8 cellular contexts compared by ENCODE assay signal in genomic region chr1:75785320-75785963, GRCh38. TPM values are rescaled to one million over a fixed set of nuclear protein-coding genes. Genes with fewer than 3 reads are reported as not detected.
DNase-seq lines count a peak whose midpoint lies in the region; ATAC-seq and TF ChIP-seq lines count a peak whose summit lies in the region.

No MANE protein-coding gene starts in this region.

- H3K9ac ChIP-seq in adipocyte (ENCODE audit: low read length): peak overlapping the region; percentile 99

- H3K27ac ChIP-seq in thyroid gland: peak overlapping the region; percentile 46 to 73 (median 53)

- H3K4me3 Mint-ChIP-seq in activated naive CD4-positive, alpha-beta T cell treated with anti-CD3 and anti-CD28 coated beads, Interleukin-2, amount 50 U/mL, for 24 hours: peak overlapping the region; percentile 95

- no peaks in the 10 kb centered on the region for H3K9me3 ChIP-seq in adipocyte (ENCODE audit: control insufficient read depth, low read length)
- H3K9me3 ChIP-seq in thyroid gland: no peaks in the 10 kb centered on the region

- H3K4me3 ChIP-seq in adipocyte (ENCODE audit: low read length): peak overlapping the region; percentile 99
- H3K4me3 ChIP-seq in kidney epithelial cell (ENCODE audit: low read depth, low read length): peak overlapping the region; percentile 68
- peak overlapping the region in 2 of 3 donors; percentile 46 to 77 for H3K4me3 ChIP-seq in thyroid gland (replicated peaks in 1 of 3)

- peak; percentile 19 for ATAC-seq in HG03139 (IDR thresholded peaks at IDR 0.05; ENCODE audit: unreplicated experiment)

- no peak for TF ChIP-seq POLR2A in thyroid gland (IDR thresholded peaks at IDR 0.05)

- H3K36me3 Mint-ChIP-seq in activated naive CD4-positive, alpha-beta T cell treated with anti-CD3 and anti-CD28 coated beads, Interleukin-2, amount 50 U/mL, for 24 hours: peaks cover 32% of the 10 kb centered on the region

- H3K27ac Mint-ChIP-seq in activated naive CD4-positive, alpha-beta T cell treated with anti-CD3 and anti-CD28 coated beads, Interleukin-2, amount 50 U/mL, for 24 hours: peak overlapping the region; percentile 94

- 15 to 16% methylated on average over 8 of the region's 8 CpGs for WGBS in thyroid gland, 2 donors

- DNase-seq in activated naive CD4-positive, alpha-beta T cell (lab: John Stamatoyannopoulos, UW): no peak
- DNase-seq in adipocyte (ENCODE audit: low read depth) (no peak), kidney epithelial cell (ENCODE audit: low read depth) (no peak), thyroid gland (no peak), SHP77 (lab: John Stamatoyannopoulos, UW) (no peak), NCI-H1092 (lab: John Stamatoyannopoulos, UW) (no peak)

- TF ChIP-seq CTCF in kidney epithelial cell (IDR thresholded peaks at IDR 0.05; ENCODE audit: insufficient read depth, low read length, poor library complexity, severe bottlenecking) (no peak), thyroid gland (IDR thresholded peaks at IDR 0.05) (no peak)

- H3K27me3 ChIP-seq in adipocyte (replicated peaks; ENCODE audit: control insufficient read depth, insufficient read depth, low read length) (no peaks in the 10 kb centered on the region), kidney epithelial cell (ENCODE audit: control insufficient read depth, insufficient read depth, low read length) (no peaks in the 10 kb centered on the region), thyroid gland (no peaks in the 10 kb centered on the region)

- intact Hi-C loops in thyroid gland (cut with DNase I): loop anchor here (10.0 kb wide), 1 partner anchor 61 kb away; the partner anchor contains the start of gene ACADM

- H3K4me1 Mint-ChIP-seq in activated naive CD4-positive, alpha-beta T cell treated with anti-CD3 and anti-CD28 coated beads, Interleukin-2, amount 50 U/mL, for 24 hours: peaks cover 27% of the 10 kb centered on the region

- peaks cover 26% of the 10 kb centered on the region for H3K36me3 ChIP-seq in adipocyte (ENCODE audit: control insufficient read depth, insufficient read depth, low read length, severe bottlenecking)
- no peaks in the 10 kb centered on the region for H3K36me3 ChIP-seq in kidney epithelial cell (ENCODE audit: control insufficient read depth, insufficient read depth, low read length)
- H3K36me3 ChIP-seq in thyroid gland: no peaks in the 10 kb centered on the region

- H3K4me1 ChIP-seq in adipocyte (ENCODE audit: control insufficient read depth, insufficient read depth, low read length): peaks cover 30% of the 10 kb centered on the region
- H3K4me1 ChIP-seq in thyroid gland: peaks cover 22 to 34% of the 10 kb centered on the region in 2 donors

- no peaks in the 10 kb centered on the region for H3K9me3 Mint-ChIP-seq in activated naive CD4-positive, alpha-beta T cell treated with anti-CD3 and anti-CD28 coated beads, Interleukin-2, amount 50 U/mL, for 24 hours

- no peaks in the 10 kb centered on the region for H3K27me3 Mint-ChIP-seq in activated naive CD4-positive, alpha-beta T cell treated with anti-CD3 and anti-CD28 coated beads, Interleukin-2, amount 50 U/mL, for 24 hours

RNA-seq across cellular contexts. Expression of gene RABGGTB, which starts 0.6 kb away (rescaled TPM):
- 75.3 and 77.1 TPM in 2 replicates for total RNA-seq in kidney epithelial cell
- total RNA-seq in thyroid gland: 10 to 100 TPM; 55.6 to 80.1 (median 68.2) TPM

RNA-seq across cellular contexts. Expression of gene MSH4, which starts 11.2 kb away (rescaled TPM):
- 0.08 and 0.27 TPM in 2 replicates for total RNA-seq in kidney epithelial cell
- total RNA-seq in thyroid gland: under 1 TPM in 2 of 4 donors, not detected in 2; 0.22 to 0.40 TPM
